9 cellular contexts compared by ENCODE assay signal in genomic region chr1:181936269-181936668, GRCh38.
DNase-seq lines count a peak whose midpoint lies in the region; ATAC-seq and TF ChIP-seq lines count a peak whose summit lies in the region.
"Had no signal": no experiment of that assay in that cellular context is flagged by ENCODE, and none has a peak within 500 bp of the region (broad histone marks: within the 10 kb centered on the region; RNA-seq: fewer than 3 reads in every experiment).

No MANE protein-coding gene starts in this region.

- H3K4me1 Mint-ChIP-seq in activated naive CD8-positive, alpha-beta T cell treated with anti-CD3 and anti-CD28 coated beads for 36 hours = peaks cover 5% of the 10 kb centered on the region

- peak; percentile 49 for DNase-seq in activated naive CD8-positive, alpha-beta T cell treated with anti-CD3 and anti-CD28 coated beads for 36 hours
- no peak for DNase-seq in MV-4-11 (lab: John Stamatoyannopoulos, UW)
- DNase-seq in DMS153 (lab: John Stamatoyannopoulos, UW) = no peak
- DNase-seq in brain microvascular endothelial cell = no peak
- DNase-seq: esophagus squamous epithelium, kidney had no signal

- no peak overlapping the region for H3K4me3 ChIP-seq in brain microvascular endothelial cell (ENCODE audit: low read depth, low read length)
- H3K4me3 ChIP-seq: esophagus squamous epithelium had no signal

- no peaks in the 10 kb centered on the region for H3K36me3 ChIP-seq in brain microvascular endothelial cell (replicated peaks)
- H3K36me3 ChIP-seq: esophagus squamous epithelium had no signal

- peak; percentile 27 for ATAC-seq in GM18867 (IDR thresholded peaks at IDR 0.05; ENCODE audit: unreplicated experiment)
- peak; percentile 42 for ATAC-seq in GM19463 (IDR thresholded peaks at IDR 0.05; ENCODE audit: unreplicated experiment)
- peak; percentile 36 for ATAC-seq in HG02981 (IDR thresholded peaks at IDR 0.05; ENCODE audit: unreplicated experiment)

- H3K9me3 Mint-ChIP-seq in activated naive CD8-positive, alpha-beta T cell treated with anti-CD3 and anti-CD28 coated beads for 36 hours = no peaks in the 10 kb centered on the region

- TF ChIP-seq CTCF in brain microvascular endothelial cell (IDR thresholded peaks at IDR 0.05; ENCODE audit: low read depth, low read length, missing control alignments) = no peak

- peaks cover 4% of the 10 kb centered on the region for H3K27me3 Mint-ChIP-seq in activated naive CD8-positive, alpha-beta T cell treated with anti-CD3 and anti-CD28 coated beads for 36 hours

- no peaks in the 10 kb centered on the region for H3K36me3 Mint-ChIP-seq in activated naive CD8-positive, alpha-beta T cell treated with anti-CD3 and anti-CD28 coated beads for 36 hours

- H3K4me3 Mint-ChIP-seq in activated naive CD8-positive, alpha-beta T cell treated with anti-CD3 and anti-CD28 coated beads for 36 hours = no peak overlapping the region

- in situ Hi-C loops in brain microvascular endothelial cell (cut with HindIII; ENCODE audit: low pct_ligation_motif_present, low sequenced_read_pairs) = no loop called here

- no peak overlapping the region for H3K27ac Mint-ChIP-seq in activated naive CD8-positive, alpha-beta T cell treated with anti-CD3 and anti-CD28 coated beads for 36 hours

- H3K27me3 ChIP-seq in brain microvascular endothelial cell (replicated peaks) = no peaks in the 10 kb centered on the region
- H3K27me3 ChIP-seq: esophagus squamous epithelium had no signal

- no peak overlapping the region for H3K27ac ChIP-seq in brain microvascular endothelial cell
- H3K27ac ChIP-seq: esophagus squamous epithelium had no signal
